In the genomic region with DNA sequence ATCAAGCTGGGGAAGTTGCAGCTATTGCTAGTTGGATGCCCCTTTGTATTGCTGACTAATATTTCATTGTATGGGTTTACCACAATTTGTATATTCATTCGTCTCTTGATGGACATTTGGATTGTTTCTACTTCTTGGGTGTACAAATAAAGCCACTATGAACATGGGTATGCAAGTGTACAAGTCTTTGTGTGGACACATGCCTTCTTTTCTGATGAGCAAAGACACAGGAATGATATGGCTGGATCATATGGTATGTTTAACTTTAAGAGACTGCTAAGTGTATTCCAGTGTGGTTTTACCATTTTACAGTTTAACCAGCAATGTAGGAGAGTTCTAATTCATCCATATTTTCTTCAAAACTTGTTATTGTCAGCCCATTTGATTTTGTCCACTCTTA, we compare ENCODE assay signal across 24 cellular contexts.
"Had no signal": no experiment of that assay in that cellular context is flagged by ENCODE, and none has a peak within 500 bp of the region (broad histone marks: within the 10 kb centered on the region; RNA-seq: fewer than 3 reads in every experiment).

No MANE protein-coding gene starts in this region.

- H3K27me3 Mint-ChIP-seq: activated CD4-positive, alpha-beta T cell treated with anti-CD3 and anti-CD28 coated beads for 36 hours; activated T-helper 17 cell treated with anti-CD3 and anti-CD28 coated beads, Interleukin-2, amount 50 U/mL, for 72 hours had no signal

- H3K4me1 Mint-ChIP-seq: activated CD4-positive, alpha-beta T cell treated with anti-CD3 and anti-CD28 coated beads for 36 hours; activated naive CD8-positive, alpha-beta T cell treated with anti-CD3 and anti-CD28 coated beads, Interleukin-2, amount 10 ng/mL, durations not matched to agents 7 days and 5 days; naive B cell had no signal

- H3K27ac Mint-ChIP-seq: activated CD4-positive, alpha-beta T cell treated with anti-CD3 and anti-CD28 coated beads for 36 hours; activated naive CD8-positive, alpha-beta T cell treated with anti-CD3 and anti-CD28 coated beads, Interleukin-2, amount 10 ng/mL, durations not matched to agents 7 days and 5 days; activated T-cell treated with anti-CD3 and anti-CD28 coated beads, Interleukin-2, amount 50 U/mL, for 24 hours; activated T-helper 17 cell treated with anti-CD3 and anti-CD28 coated beads, Interleukin-2, amount 50 U/mL, for 72 hours had no signal

- H3K36me3 Mint-ChIP-seq: activated naive CD8-positive, alpha-beta T cell treated with anti-CD3 and anti-CD28 coated beads, Interleukin-2, amount 10 ng/mL, durations not matched to agents 7 days and 5 days; naive B cell had no signal

- ATAC-seq: activated CD4-positive, alpha-beta T cell treated with anti-CD3 and anti-CD28 coated beads for 36 hours; activated T-helper 17 cell treated with anti-CD3 and anti-CD28 coated beads, Interleukin-2, amount 50 U/mL, for 72 hours; esophagus mucosa; gastroesophageal sphincter; heart left ventricle; lower lobe of right lung; sciatic nerve had no signal

- H3K9me3 Mint-ChIP-seq: activated T-cell treated with anti-CD3 and anti-CD28 coated beads, Interleukin-2, amount 50 U/mL, for 24 hours; activated T-helper 17 cell treated with anti-CD3 and anti-CD28 coated beads, Interleukin-2, amount 50 U/mL, for 72 hours had no signal

- H3K4me3 Mint-ChIP-seq: activated CD4-positive, alpha-beta T cell treated with anti-CD3 and anti-CD28 coated beads for 36 hours; activated naive CD8-positive, alpha-beta T cell treated with anti-CD3 and anti-CD28 coated beads, Interleukin-2, amount 10 ng/mL, durations not matched to agents 7 days and 5 days; activated T-cell treated with anti-CD3 and anti-CD28 coated beads, Interleukin-2, amount 50 U/mL, for 24 hours; activated T-helper 17 cell treated with anti-CD3 and anti-CD28 coated beads, Interleukin-2, amount 50 U/mL, for 72 hours; naive B cell had no signal

- H3K4me3 ChIP-seq: gastroesophageal sphincter, heart left ventricle, lower lobe of right lung, spleen, testis, uterus had no signal

- DNase-seq: activated CD4-positive, alpha-beta T cell treated with anti-CD3 and anti-CD28 coated beads for 36 hours; activated CD4-positive, alpha-beta T cell treated with anti-CD3 and anti-CD28 coated beads, Interleukin-2, amount 50 U/mL, for 4 hours; activated CD8-positive, alpha-beta memory T cell treated with anti-CD3 and anti-CD28 coated beads for 24 hours; activated CD8-positive, alpha-beta memory T cell treated with anti-CD3 and anti-CD28 coated beads, Interleukin-2, amount 50 U/mL, for 4 hours; activated naive CD8-positive, alpha-beta T cell treated with anti-CD3 and anti-CD28 coated beads, Interleukin-2, amount 10 ng/mL, durations not matched to agents 7 days and 5 days; activated T-cell treated with anti-CD3 and anti-CD28 coated beads, Interleukin-2, amount 50 U/mL, for 24 hours; amniotic stem cell; caudate nucleus; effector memory CD4-positive, alpha-beta T cell; heart left ventricle; lower lobe of right lung; naive B cell; occipital lobe; posterior cingulate gyrus; spleen; stimulated activated CD4-positive, alpha-beta T cell treated with anti-CD3 and anti-CD28 coated beads, Interleukin-4, amount 100 ng/mL, for 1 hour; stimulated activated naive CD4-positive, alpha-beta T cell; T-helper 9 cell; testis; uterus had no signal
